3 cellular contexts compared by ENCODE assay signal in the genomic region with DNA sequence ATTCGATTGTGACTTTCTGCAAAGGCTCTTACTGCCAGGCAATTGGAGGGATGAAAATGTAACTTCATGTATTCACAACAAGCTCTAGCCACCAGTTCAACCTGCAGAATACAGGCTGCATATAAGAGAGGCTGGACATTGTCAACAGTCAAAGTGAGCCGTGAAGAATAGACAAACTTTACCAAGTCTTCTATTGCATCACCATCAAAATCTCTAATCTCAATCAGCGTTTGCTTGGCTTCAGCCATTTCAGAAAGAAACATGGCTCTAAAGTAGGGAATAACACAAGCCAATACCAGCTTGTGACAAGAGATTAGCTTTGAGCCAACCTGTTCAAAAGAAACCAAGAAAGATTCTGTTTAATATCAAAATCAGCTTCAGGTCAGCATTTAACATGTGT.
TF ChIP-seq lines count a peak whose summit lies in the region.

No MANE protein-coding gene starts in this region.

TF ChIP-seq in GM12891, 5 proteins besides CTCF, POLR2A, EP300 and RAD21:
- no peak for TF ChIP-seq POU2F2 (IDR thresholded peaks at IDR 0.05; ENCODE audit: low read depth, low read length)

TF ChIP-seq in WTC11, 78 proteins besides CTCF, POLR2A, EP300 and RAD21:
- TF ChIP-seq CREB1 (CRISPR knock-in tag; IDR thresholded peaks at IDR 0.05) (no peak), NFATC4 (CRISPR knock-in tag; IDR thresholded peaks at IDR 0.05) (no peak), ZNF416 (CRISPR knock-in tag; IDR thresholded peaks at IDR 0.05) (no peak), MYBL2 (CRISPR knock-in tag; IDR thresholded peaks at IDR 0.05) (no peak), NFYB (CRISPR knock-in tag; conservative IDR thresholded peaks at IDR 0.05; ENCODE audit: low read depth) (no peak), EMX1 (CRISPR knock-in tag; IDR thresholded peaks at IDR 0.05) (no peak), SMAD3 (CRISPR knock-in tag; IDR thresholded peaks at IDR 0.05; ENCODE audit: borderline replicate concordance) (no peak), ZNF232 (CRISPR knock-in tag; IDR thresholded peaks at IDR 0.05) (no peak), NR1H2 (CRISPR knock-in tag; IDR thresholded peaks at IDR 0.05) (no peak), ZNF263 (CRISPR knock-in tag; IDR thresholded peaks at IDR 0.05; ENCODE audit: low read depth) (no peak), CBFB (CRISPR knock-in tag; IDR thresholded peaks at IDR 0.05; ENCODE audit: low read depth) (no peak), ZNF423 (CRISPR knock-in tag; IDR thresholded peaks at IDR 0.05) (no peak), ZNF138 (CRISPR knock-in tag; conservative IDR thresholded peaks at IDR 0.05) (no peak), ESRRA (CRISPR knock-in tag; IDR thresholded peaks at IDR 0.05; ENCODE audit: borderline replicate concordance) (no peak), GRHL2 (CRISPR knock-in tag; IDR thresholded peaks at IDR 0.05; ENCODE audit: insufficient replicate concordance, severe bottlenecking) (no peak)
- TF ChIP-seq, protein P1, sequence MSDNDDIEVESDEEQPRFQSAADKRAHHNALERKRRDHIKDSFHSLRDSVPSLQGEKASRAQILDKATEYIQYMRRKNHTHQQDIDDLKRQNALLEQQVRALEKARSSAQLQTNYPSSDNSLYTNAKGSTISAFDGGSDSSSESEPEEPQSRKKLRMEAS (CRISPR knock-in tag; IDR thresholded peaks at IDR 0.05): no peak
- TF ChIP-seq, protein P2, sequence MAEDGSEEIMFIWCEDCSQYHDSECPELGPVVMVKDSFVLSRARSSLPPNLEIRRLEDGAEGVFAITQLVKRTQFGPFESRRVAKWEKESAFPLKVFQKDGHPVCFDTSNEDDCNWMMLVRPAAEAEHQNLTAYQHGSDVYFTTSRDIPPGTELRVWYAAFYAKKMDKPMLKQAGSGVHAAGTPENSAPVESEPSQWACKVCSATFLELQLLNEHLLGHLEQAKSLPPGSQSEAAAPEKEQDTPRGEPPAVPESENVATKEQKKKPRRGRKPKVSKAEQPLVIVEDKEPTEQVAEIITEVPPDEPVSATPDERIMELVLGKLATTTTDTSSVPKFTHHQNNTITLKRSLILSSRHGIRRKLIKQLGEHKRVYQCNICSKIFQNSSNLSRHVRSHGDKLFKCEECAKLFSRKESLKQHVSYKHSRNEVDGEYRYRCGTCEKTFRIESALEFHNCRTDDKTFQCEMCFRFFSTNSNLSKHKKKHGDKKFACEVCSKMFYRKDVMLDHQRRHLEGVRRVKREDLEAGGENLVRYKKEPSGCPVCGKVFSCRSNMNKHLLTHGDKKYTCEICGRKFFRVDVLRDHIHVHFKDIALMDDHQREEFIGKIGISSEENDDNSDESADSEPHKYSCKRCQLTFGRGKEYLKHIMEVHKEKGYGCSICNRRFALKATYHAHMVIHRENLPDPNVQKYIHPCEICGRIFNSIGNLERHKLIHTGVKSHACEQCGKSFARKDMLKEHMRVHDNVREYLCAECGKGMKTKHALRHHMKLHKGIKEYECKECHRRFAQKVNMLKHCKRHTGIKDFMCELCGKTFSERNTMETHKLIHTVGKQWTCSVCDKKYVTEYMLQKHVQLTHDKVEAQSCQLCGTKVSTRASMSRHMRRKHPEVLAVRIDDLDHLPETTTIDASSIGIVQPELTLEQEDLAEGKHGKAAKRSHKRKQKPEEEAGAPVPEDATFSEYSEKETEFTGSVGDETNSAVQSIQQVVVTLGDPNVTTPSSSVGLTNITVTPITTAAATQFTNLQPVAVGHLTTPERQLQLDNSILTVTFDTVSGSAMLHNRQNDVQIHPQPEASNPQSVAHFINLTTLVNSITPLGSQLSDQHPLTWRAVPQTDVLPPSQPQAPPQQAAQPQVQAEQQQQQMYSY (CRISPR knock-in tag; IDR thresholded peaks at IDR 0.05): no peak
- TF ChIP-seq, protein P3, sequence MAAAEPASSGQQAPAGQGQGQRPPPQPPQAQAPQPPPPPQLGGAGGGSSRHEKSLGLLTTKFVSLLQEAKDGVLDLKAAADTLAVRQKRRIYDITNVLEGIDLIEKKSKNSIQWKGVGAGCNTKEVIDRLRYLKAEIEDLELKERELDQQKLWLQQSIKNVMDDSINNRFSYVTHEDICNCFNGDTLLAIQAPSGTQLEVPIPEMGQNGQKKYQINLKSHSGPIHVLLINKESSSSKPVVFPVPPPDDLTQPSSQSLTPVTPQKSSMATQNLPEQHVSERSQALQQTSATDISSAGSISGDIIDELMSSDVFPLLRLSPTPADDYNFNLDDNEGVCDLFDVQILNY (CRISPR knock-in tag; IDR thresholded peaks at IDR 0.05): no peak
- TF ChIP-seq, protein P4, sequence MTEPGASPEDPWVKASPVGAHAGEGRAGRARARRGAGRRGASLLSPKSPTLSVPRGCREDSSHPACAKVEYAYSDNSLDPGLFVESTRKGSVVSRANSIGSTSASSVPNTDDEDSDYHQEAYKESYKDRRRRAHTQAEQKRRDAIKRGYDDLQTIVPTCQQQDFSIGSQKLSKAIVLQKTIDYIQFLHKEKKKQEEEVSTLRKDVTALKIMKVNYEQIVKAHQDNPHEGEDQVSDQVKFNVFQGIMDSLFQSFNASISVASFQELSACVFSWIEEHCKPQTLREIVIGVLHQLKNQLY (CRISPR knock-in tag; IDR thresholded peaks at IDR 0.05): no peak
TF ChIP-seq in WTC11: peak in this region for 0.

TF ChIP-seq in H1, 55 proteins besides CTCF, POLR2A, EP300 and RAD21:
- TF ChIP-seq CEBPB (IDR thresholded peaks at IDR 0.05; ENCODE audit: low read depth, low read length) (peak; percentile 34; the same call in 1 of the 2 replicates), SUZ12 (IDR thresholded peaks at IDR 0.05; ENCODE audit: low read length) (no peak)
